10 cellular contexts compared by ENCODE assay signal in the genomic region with DNA sequence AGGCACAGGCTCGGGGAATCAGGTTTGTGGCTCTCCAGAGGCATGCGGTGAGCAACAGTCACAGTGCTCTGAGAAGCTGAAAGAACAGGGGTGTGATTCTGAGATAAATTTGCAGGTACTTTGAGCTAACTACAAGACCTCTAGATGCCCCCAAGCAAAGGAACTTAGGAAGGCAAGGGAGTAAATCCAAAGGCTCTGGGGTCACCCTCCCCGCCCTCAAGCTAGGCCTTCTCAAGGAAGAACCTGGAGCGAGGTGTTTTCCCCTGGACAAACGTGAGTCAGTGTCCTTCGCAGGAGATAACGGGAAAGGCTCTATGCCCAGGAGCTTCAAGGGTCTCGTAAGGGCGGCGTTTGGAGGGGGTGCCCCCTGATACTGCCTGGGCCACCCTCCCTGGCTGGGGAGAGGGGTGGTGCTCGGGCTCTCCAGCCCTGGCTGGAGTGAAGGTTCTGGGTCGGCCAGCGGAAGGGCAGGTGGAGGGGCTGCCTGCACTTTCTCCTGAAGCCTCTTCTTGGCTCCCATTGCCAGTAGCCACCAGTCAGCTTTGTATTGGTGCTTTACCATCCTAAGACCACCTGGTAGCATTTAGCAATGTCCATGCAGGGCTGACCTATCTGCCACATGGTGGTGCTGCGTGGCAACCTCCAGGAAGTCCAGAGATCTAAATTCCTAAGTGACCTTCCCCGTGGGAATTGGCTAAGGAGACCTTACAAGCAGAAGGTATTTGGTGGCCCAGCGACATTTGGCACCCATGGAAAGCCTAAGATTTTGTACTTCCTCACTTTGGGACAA. TPM values are rescaled to one million over a fixed set of nuclear protein-coding genes. Genes with fewer than 3 reads are reported as not detected.
DNase-seq lines count a peak whose midpoint lies in the region; ATAC-seq and TF ChIP-seq lines count a peak whose summit lies in the region.
"Had no signal": no experiment of that assay in that cellular context is flagged by ENCODE, and none has a peak within 500 bp of the region (broad histone marks: within the 10 kb centered on the region; RNA-seq: fewer than 3 reads in every experiment).

No MANE protein-coding gene starts in this region.

- peaks cover 2 to 6% of the 10 kb centered on the region in 2 experiments; a peak in 1 of 4 replicates for H3K4me1 Mint-ChIP-seq in H9

- no peak overlapping the region for H4K8ac ChIP-seq in H9 (replicated peaks; ENCODE audit: insufficient read length, low read depth, low read length)

- H3K23me2 ChIP-seq in H9 (ENCODE audit: insufficient read length, low read depth, low read length, poor library complexity, severe bottlenecking) = no peaks in the 10 kb centered on the region

- H4K20me1 ChIP-seq in H9 (ENCODE audit: control insufficient read depth, insufficient read depth, insufficient read length) = no peaks in the 10 kb centered on the region

- no peak overlapping the region for H3K4me3 ChIP-seq in AG04450 (ENCODE audit: low read depth, low read length)
- no peak overlapping the region for H3K4me3 ChIP-seq in effector memory CD4-positive, alpha-beta T cell (ENCODE audit: insufficient read depth, low read depth, low read length, poor library complexity, severe bottlenecking)

- H3K79me2 ChIP-seq in H9 (ENCODE audit: insufficient read depth, low read length) = no peaks in the 10 kb centered on the region

- H3K27ac ChIP-seq in AG04450 (ENCODE audit: low read depth, low read length) (no peak overlapping the region), H9 (ENCODE audit: insufficient read length, low read depth, low read length) (no peak overlapping the region), VCaP (no peak overlapping the region)
- H3K27ac ChIP-seq in effector memory CD4-positive, alpha-beta T cell (ENCODE audit: insufficient read depth, low read length, poor library complexity, severe bottlenecking) = no peak overlapping the region

- TF ChIP-seq CTCF in AG04450 (IDR thresholded peaks at IDR 0.05; ENCODE audit: low read depth, low read length) (peak; percentile 34; the same call in 1 of the 2 replicates), H9 (conservative IDR thresholded peaks at IDR 0.05) (peak; percentile 48; the same call in 2 of the 3 replicates), VCaP (conservative IDR thresholded peaks at IDR 0.05) (peak; percentile 45; the same call in 1 of the 2 replicates)

- H3K9me3 ChIP-seq in AG04450 (ENCODE audit: control insufficient read depth, insufficient read depth, low read length) (no peaks in the 10 kb centered on the region), H9 (ENCODE audit: control insufficient read depth, low read depth, low read length) (no peaks in the 10 kb centered on the region)
- H3K9me3 ChIP-seq in effector memory CD4-positive, alpha-beta T cell (ENCODE audit: control insufficient read depth, low read length) = no peaks in the 10 kb centered on the region

- H2BK15ac ChIP-seq in H9 (ENCODE audit: low read depth, low read length) = no peak overlapping the region

- no peaks in the 10 kb centered on the region for H3K36me3 ChIP-seq in effector memory CD4-positive, alpha-beta T cell (ENCODE audit: control insufficient read depth, insufficient read depth, low read length)

- H4K91ac ChIP-seq in H9 (ENCODE audit: insufficient read length, low read depth, low read length) = no peak overlapping the region

- no peak overlapping the region for H3K4me2 ChIP-seq in H9 (ENCODE audit: insufficient read depth, insufficient read length, low read length)

- H2BK120ac ChIP-seq in H9 (ENCODE audit: low read depth, low read length, poor library complexity, severe bottlenecking) = no peak overlapping the region

- H3K27me3 Mint-ChIP-seq in H9 (ENCODE audit: low read depth) = no peaks in the 10 kb centered on the region

- H3K4ac ChIP-seq in H9 (ENCODE audit: low read depth, low read length) = no peak overlapping the region

- no peaks in the 10 kb centered on the region for H3K9me3 Mint-ChIP-seq in H9

- H3K23ac ChIP-seq in H9 (ENCODE audit: insufficient read length, low read depth, low read length) = no peak overlapping the region

- H2AK5ac ChIP-seq in H9 (ENCODE audit: insufficient read length, low read length) = no peak overlapping the region

- no peak overlapping the region for H2BK20ac ChIP-seq in H9 (ENCODE audit: low read depth, low read length, poor library complexity, severe bottlenecking)

- H2BK12ac ChIP-seq in H9 (ENCODE audit: insufficient read length, low read depth, low read length) = no peak overlapping the region

- no peak overlapping the region for H2AFZ ChIP-seq in H9 (ENCODE audit: low read length)

- no peak overlapping the region for H4K5ac ChIP-seq in H9 (ENCODE audit: insufficient read length, low read depth, low read length)

- no peaks in the 10 kb centered on the region for H3K4me1 ChIP-seq in H9 (ENCODE audit: insufficient read depth, low read length)
- no peaks in the 10 kb centered on the region for H3K4me1 ChIP-seq in effector memory CD4-positive, alpha-beta T cell (ENCODE audit: control insufficient read depth, insufficient read depth, low read length, poor library complexity, severe bottlenecking)

- H2BK5ac ChIP-seq in H9 (ENCODE audit: insufficient read length, low read length) = no peak overlapping the region

- CTCF ChIA-PET in AG04450 (lab: Charles Lee) = interaction anchor here (0.7 to 6.4 kb wide), 4 partner anchors 9 to 87 kb away, joined by 3 to 46 read pairs (median 6); no protein-coding TSS in a partner anchor

- ATAC-seq in HG03095 (IDR thresholded peaks at IDR 0.05; ENCODE audit: unreplicated experiment) = no peak
- ATAC-seq in HG02798 (IDR thresholded peaks at IDR 0.05; ENCODE audit: poor library complexity, unreplicated experiment) = no peak
- ATAC-seq: activated CD4-positive, CD25-positive, alpha-beta regulatory T cell treated with anti-CD3 and anti-CD28 coated beads, Interleukin-2, amount 50 U/mL, for 24 hours had no signal

- H3K27me3 ChIP-seq in AG04450 (ENCODE audit: control insufficient read depth, insufficient read depth, low read length) (no peaks in the 10 kb centered on the region), H9 (ENCODE audit: insufficient read depth, low read length) (no peaks in the 10 kb centered on the region)
- no peaks in the 10 kb centered on the region for H3K27me3 ChIP-seq in effector memory CD4-positive, alpha-beta T cell (replicated peaks; ENCODE audit: control insufficient read depth, insufficient read depth, low read length, poor library complexity, severe bottlenecking)

- no peak overlapping the region for H3K18ac ChIP-seq in H9 (ENCODE audit: insufficient read length, low read depth, low read length)

- DNase-seq in AG04450 (ENCODE audit: low read depth, low spot score) (no peak), H9 (peak; percentile 52), iPS-NIHi7 (ENCODE audit: extremely low spot score) (peak; percentile 58)
- DNase-seq in effector memory CD4-positive, alpha-beta T cell = no peak
- DNase-seq in stimulated activated CD4-positive, alpha-beta T cell treated with anti-CD3 and anti-CD28 coated beads, Interleukin-4, amount 100 ng/mL, for 4 hours = no peak
- DNase-seq: NCI-H1930 had no signal

- no peak overlapping the region for H3K4me3 Mint-ChIP-seq in H9

- no CpG with 5 or more reads among the region's 16 CpGs for WGBS in H9 (ENCODE audit: extremely low coverage, insufficient read length, low lambda C conversion rate)

- H3T11ph ChIP-seq in H9 (ENCODE audit: low read length) = no peak overlapping the region

- peak overlapping the region in 1 of 3 experiments; percentile 63; a peak in 2 of 7 replicates for H3K27ac Mint-ChIP-seq in H9

- H3K14ac ChIP-seq in H9 (ENCODE audit: insufficient read depth, low read length) = no peak overlapping the region

- no peaks in the 10 kb centered on the region for H3K79me1 ChIP-seq in H9 (ENCODE audit: insufficient read depth, low read depth, low read length, poor library complexity, severe bottlenecking)

- H3K9ac ChIP-seq in H9 (ENCODE audit: extremely low read depth, insufficient read length, low read length) = no peak overlapping the region

- POLR2A ChIA-PET in AG04450 (lab: Yijun Ruan, JAX) = no interaction called here

- no peak overlapping the region for H3K56ac ChIP-seq in H9 (ENCODE audit: insufficient read length, low read depth, low read length)

- H3K36me3 Mint-ChIP-seq in H9 (ENCODE audit: insufficient read depth in 1 of 3, low read depth in 3 of 3) = peaks cover 4 to 10% (median 6%) of the 10 kb centered on the region in 3 experiments; a peak in 6 of 7 replicates

RNA-seq across cellular contexts. Expression of a gene that starts 44.0 kb away (rescaled TPM):
- 14.1 and 19.4 TPM in 2 replicates for polyA plus RNA-seq in AG04450 (2011; rRNA removed)
- polyA minus RNA-seq in AG04450 (2011; rRNA and poly(A)+ RNA removed) = 40.5 and 61.6 TPM in 2 replicates
- total RNA-seq in H9 (2021) = 9.9 and 10.6 TPM in 2 replicates

Comparison
In these comparisons a context has a peak if more than half of its experiments do, and no peak if none do; other contexts are left out.
1. DNase-seq: peak in H9 (single experiment) and iPS-NIHi7 (single experiment); none in AG04450 (single experiment), effector memory CD4-positive, alpha-beta T cell (0 of 3) and stimulated activated CD4-positive, alpha-beta T cell treated with anti-CD3 and anti-CD28 coated beads, Interleukin-4, amount 100 ng/mL, for 4 hours (0 of 2).
2. Peak in every context shown above with its lines, with median percentiles within 50 percentile points of each other: CTCF ChIP-seq.